13 cellular contexts compared by ENCODE assay signal in the genomic region with DNA sequence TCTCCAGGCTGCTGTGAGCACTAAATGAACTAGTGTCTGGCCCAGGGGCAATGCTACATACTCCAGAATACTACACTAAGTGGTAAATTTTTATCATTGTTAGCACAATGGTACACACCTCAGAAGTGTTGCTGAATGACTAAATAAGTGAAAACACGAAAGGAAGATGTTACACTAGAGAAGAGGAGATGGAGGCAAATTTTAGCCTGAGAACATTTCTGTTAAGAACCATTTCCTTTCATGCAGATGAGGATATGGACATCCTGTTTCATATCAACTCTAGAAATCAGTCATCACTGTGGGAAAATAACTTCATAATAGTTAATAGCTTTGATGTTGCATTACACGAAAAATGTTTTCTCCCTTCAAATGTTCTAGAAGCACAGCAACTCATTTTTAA.
A peak's percentile ranks its signal among the peaks of the same experiment; 100 is the strongest.
DNase-seq lines count a peak whose midpoint lies in the region; ATAC-seq and TF ChIP-seq lines count a peak whose summit lies in the region.
"Had no signal": no experiment of that assay in that cellular context is flagged by ENCODE, and none has a peak within 500 bp of the region (broad histone marks: within the 10 kb centered on the region; RNA-seq: fewer than 3 reads in every experiment).

No MANE protein-coding gene starts in this region.

- POLR2A ChIA-PET in WTC11 (lab: Charles Lee): no interaction called here

- no peaks in the 10 kb centered on the region for H3K27me3 Mint-ChIP-seq in T-helper 2 cell treated with Interferon-gamma antibody and Interleukin-4, amounts not matched to agents 5 μg/mL and 100 μg/mL, for 36 hours (ENCODE audit: low read depth)
- H3K27me3 Mint-ChIP-seq in WTC11 (ENCODE audit: low read depth): no peaks in the 10 kb centered on the region

- no peak for DNase-seq in T-helper 2 cell treated with Interferon-gamma antibody and Interleukin-4, amounts not matched to agents 5 μg/mL and 100 μg/mL, for 36 hours (ENCODE audit: low spot score)
- DNase-seq in WERI-Rb-1: no peak
- DNase-seq in WTC11 (ENCODE audit: low spot score): no peak
- DNase-seq in NCI-H510A (lab: John Stamatoyannopoulos, UW): no peak
- DNase-seq in NCI-H345 treated with DMSO at 0.1 percent for 48 hours (lab: John Stamatoyannopoulos, UW; ENCODE audit: unreplicated experiment): no peak
- DNase-seq: GDM1; NCI-H187; stimulated activated CD4-positive, alpha-beta T cell treated with anti-CD3 and anti-CD28 coated beads, Interleukin-4, amount 100 ng/mL, for 24 hours had no signal

- peak overlapping the region; percentile 36 for H3K4me2 ChIP-seq in DOHH2 (ENCODE audit: low read length)
- H3K4me2 ChIP-seq: BLaER1 had no signal

- H3K27ac Mint-ChIP-seq in T-helper 2 cell treated with Interferon-gamma antibody and Interleukin-4, amounts not matched to agents 5 μg/mL and 100 μg/mL, for 36 hours: no peak overlapping the region
- no peak overlapping the region for H3K27ac Mint-ChIP-seq in WTC11

- H3F3A ChIP-seq in DOHH2 (ENCODE audit: control insufficient read depth, insufficient read depth): no peaks in the 10 kb centered on the region

- CTCF ChIA-PET in WTC11 (lab: Charles Lee): no interaction called here

- no peaks in the 10 kb centered on the region for H3K9me2 ChIP-seq in DOHH2 (replicated peaks; ENCODE audit: control insufficient read depth, low read length)

- H3K36me3 Mint-ChIP-seq in T-helper 2 cell treated with Interferon-gamma antibody and Interleukin-4, amounts not matched to agents 5 μg/mL and 100 μg/mL, for 36 hours (ENCODE audit: low read depth): no peaks in the 10 kb centered on the region
- H3K36me3 Mint-ChIP-seq in WTC11: peaks cover under 1% of the 10 kb centered on the region; the same call in 1 of the 2 replicates

- H3K9me3 ChIP-seq in DOHH2 (ENCODE audit: control insufficient read depth, insufficient read depth, low read length) (no peaks in the 10 kb centered on the region), WERI-Rb-1 (ENCODE audit: severe bottlenecking) (no peaks in the 10 kb centered on the region)
- H3K9me3 ChIP-seq: ascending aorta, BLaER1 had no signal

- peak; percentile 36 for ATAC-seq in GM18520 (IDR thresholded peaks at IDR 0.05; ENCODE audit: unreplicated experiment)
- peak; percentile 40 for ATAC-seq in HG02938 (IDR thresholded peaks at IDR 0.05; ENCODE audit: unreplicated experiment)
- ATAC-seq in WTC11: no peak

- no peaks in the 10 kb centered on the region for H3K9me3 Mint-ChIP-seq in T-helper 2 cell treated with Interferon-gamma antibody and Interleukin-4, amounts not matched to agents 5 μg/mL and 100 μg/mL, for 36 hours
- no peaks in the 10 kb centered on the region; the same call in 1 of the 2 replicates for H3K9me3 Mint-ChIP-seq in WTC11

- no peaks in the 10 kb centered on the region for H4K20me1 ChIP-seq in DOHH2 (ENCODE audit: control insufficient read depth, insufficient read depth, low read depth, low read length)
- H4K20me1 ChIP-seq: BLaER1 had no signal

- H3K4me3 Mint-ChIP-seq in T-helper 2 cell treated with Interferon-gamma antibody and Interleukin-4, amounts not matched to agents 5 μg/mL and 100 μg/mL, for 36 hours: peak overlapping the region; percentile 21
- no peak overlapping the region for H3K4me3 Mint-ChIP-seq in WTC11

- H3K27ac ChIP-seq in DOHH2 (ENCODE audit: low read depth, low read length) (no peak overlapping the region), WERI-Rb-1 (no peak overlapping the region)
- H3K27ac ChIP-seq: ascending aorta, BLaER1 had no signal

- H3K79me2 ChIP-seq in DOHH2 (ENCODE audit: control insufficient read depth, low read length): no peaks in the 10 kb centered on the region

- peaks cover 46% of the 10 kb centered on the region for H3K4me1 Mint-ChIP-seq in T-helper 2 cell treated with Interferon-gamma antibody and Interleukin-4, amounts not matched to agents 5 μg/mL and 100 μg/mL, for 36 hours (ENCODE audit: low read depth)
- H3K4me1 Mint-ChIP-seq in WTC11: no peaks in the 10 kb centered on the region

- H3K4me3 ChIP-seq in DOHH2 (ENCODE audit: low read length) (no peak overlapping the region), WERI-Rb-1 (ENCODE audit: low read depth, low read length) (no peak overlapping the region)
- H3K4me3 ChIP-seq: ascending aorta, BLaER1 had no signal

- H3K27me3 ChIP-seq in DOHH2 (ENCODE audit: control insufficient read depth, low read length) (no peaks in the 10 kb centered on the region), WERI-Rb-1 (ENCODE audit: insufficient read depth, low read depth, severe bottlenecking) (no peaks in the 10 kb centered on the region)
- H3K27me3 ChIP-seq: ascending aorta, BLaER1 had no signal

- TF ChIP-seq CTCF in DOHH2 (IDR thresholded peaks at IDR 0.05; ENCODE audit: low read depth, low read length, poor library complexity, severe bottlenecking): no peak
- no peak for TF ChIP-seq CTCF in WERI-Rb-1 (IDR thresholded peaks at IDR 0.05; ENCODE audit: low read depth, low read length)
- no peak for TF ChIP-seq CTCF in WTC11 (IDR thresholded peaks at IDR 0.05)

- H3K36me3 ChIP-seq in DOHH2 (ENCODE audit: control insufficient read depth, low read length): no peaks in the 10 kb centered on the region
- H3K36me3 ChIP-seq in WERI-Rb-1: no peaks in the 10 kb centered on the region
- H3K36me3 ChIP-seq: ascending aorta, BLaER1 had no signal

- peaks cover 20% of the 10 kb centered on the region for H3K4me1 ChIP-seq in DOHH2 (ENCODE audit: control insufficient read depth, low read length)
- H3K4me1 ChIP-seq: BLaER1 had no signal

TF ChIP-seq in WTC11, 78 proteins besides CTCF, POLR2A, EP300 and RAD21:
- TF ChIP-seq TP53 (CRISPR knock-in tag; IDR thresholded peaks at IDR 0.05): no peak
- no peak for TF ChIP-seq FOXK1 (CRISPR knock-in tag; IDR thresholded peaks at IDR 0.05)
- TF ChIP-seq, protein P1, sequence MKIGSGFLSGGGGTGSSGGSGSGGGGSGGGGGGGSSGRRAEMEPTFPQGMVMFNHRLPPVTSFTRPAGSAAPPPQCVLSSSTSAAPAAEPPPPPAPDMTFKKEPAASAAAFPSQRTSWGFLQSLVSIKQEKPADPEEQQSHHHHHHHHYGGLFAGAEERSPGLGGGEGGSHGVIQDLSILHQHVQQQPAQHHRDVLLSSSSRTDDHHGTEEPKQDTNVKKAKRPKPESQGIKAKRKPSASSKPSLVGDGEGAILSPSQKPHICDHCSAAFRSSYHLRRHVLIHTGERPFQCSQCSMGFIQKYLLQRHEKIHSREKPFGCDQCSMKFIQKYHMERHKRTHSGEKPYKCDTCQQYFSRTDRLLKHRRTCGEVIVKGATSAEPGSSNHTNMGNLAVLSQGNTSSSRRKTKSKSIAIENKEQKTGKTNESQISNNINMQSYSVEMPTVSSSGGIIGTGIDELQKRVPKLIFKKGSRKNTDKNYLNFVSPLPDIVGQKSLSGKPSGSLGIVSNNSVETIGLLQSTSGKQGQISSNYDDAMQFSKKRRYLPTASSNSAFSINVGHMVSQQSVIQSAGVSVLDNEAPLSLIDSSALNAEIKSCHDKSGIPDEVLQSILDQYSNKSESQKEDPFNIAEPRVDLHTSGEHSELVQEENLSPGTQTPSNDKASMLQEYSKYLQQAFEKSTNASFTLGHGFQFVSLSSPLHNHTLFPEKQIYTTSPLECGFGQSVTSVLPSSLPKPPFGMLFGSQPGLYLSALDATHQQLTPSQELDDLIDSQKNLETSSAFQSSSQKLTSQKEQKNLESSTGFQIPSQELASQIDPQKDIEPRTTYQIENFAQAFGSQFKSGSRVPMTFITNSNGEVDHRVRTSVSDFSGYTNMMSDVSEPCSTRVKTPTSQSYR (CRISPR knock-in tag; IDR thresholded peaks at IDR 0.05): no peak
- no peak for TF ChIP-seq NFYB (CRISPR knock-in tag; conservative IDR thresholded peaks at IDR 0.05; ENCODE audit: low read depth)
- no peak for TF ChIP-seq ESRRA (CRISPR knock-in tag; IDR thresholded peaks at IDR 0.05; ENCODE audit: borderline replicate concordance)
- no peak for TF ChIP-seq TEAD4 (CRISPR knock-in tag; IDR thresholded peaks at IDR 0.05)
- TF ChIP-seq USF2 (CRISPR knock-in tag; IDR thresholded peaks at IDR 0.05): no peak
- TF ChIP-seq HMGA2 (CRISPR knock-in tag; IDR thresholded peaks at IDR 0.05): no peak
- TF ChIP-seq ZMAT4 (CRISPR knock-in tag; IDR thresholded peaks at IDR 0.05): no peak
- no peak for TF ChIP-seq ZNF121 (CRISPR knock-in tag; IDR thresholded peaks at IDR 0.05)
- no peak for TF ChIP-seq ETV6 (CRISPR knock-in tag; IDR thresholded peaks at IDR 0.05)
- TF ChIP-seq SP1 (CRISPR knock-in tag; conservative IDR thresholded peaks at IDR 0.05): no peak
TF ChIP-seq in WTC11: peak in this region for 0.
